ENCODE assay signal across 24 cellular contexts in the genomic region with DNA sequence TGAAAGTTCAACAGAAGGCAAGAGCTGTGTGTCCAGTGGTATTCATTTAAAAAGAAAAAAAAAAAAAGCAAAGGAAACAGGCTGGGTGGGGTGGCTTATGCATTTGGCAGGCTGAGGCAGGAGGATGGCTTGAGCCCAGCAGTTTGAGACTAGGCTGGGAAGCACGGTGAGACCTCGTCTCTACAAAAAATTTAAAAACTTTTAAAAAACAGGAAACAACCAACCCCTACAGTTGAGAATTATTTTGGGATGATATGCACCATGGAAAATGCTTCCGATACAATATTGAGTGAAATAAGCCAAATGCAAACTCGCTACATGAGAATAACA. TPM values are rescaled to one million over a fixed set of nuclear protein-coding genes. Genes with fewer than 3 reads are reported as not detected.
DNase-seq lines count a peak whose midpoint lies in the region; ATAC-seq, FAIRE-seq and TF ChIP-seq lines count a peak whose summit lies in the region.
"Had no signal": no experiment of that assay in that cellular context is flagged by ENCODE, and none has a peak within 500 bp of the region (broad histone marks: within the 10 kb centered on the region; RNA-seq: fewer than 3 reads in every experiment).

No MANE protein-coding gene starts in this region.

- 55% methylated on average over 4 of the region's 4 CpGs for WGBS in esophagus muscularis mucosa

- H3K9me3 ChIP-seq in esophagus muscularis mucosa (no peaks in the 10 kb centered on the region), HAP-1 (no peaks in the 10 kb centered on the region)
- H3K9me3 ChIP-seq: neutrophil had no signal

- peaks cover 77% of the 10 kb centered on the region for H3K4me1 Mint-ChIP-seq in stimulated activated memory B cell treated with anti-CD40 and anti-IgM and Interleukin-4, amounts not matched to agents 10 μg/mL and 1 μg/mL and 100 μg/mL, for 72 hours

- H3K4me3 Mint-ChIP-seq in stimulated activated memory B cell treated with anti-CD40 and anti-IgM and Interleukin-4, amounts not matched to agents 10 μg/mL and 1 μg/mL and 100 μg/mL, for 72 hours = no peak overlapping the region
- H3K4me3 Mint-ChIP-seq: activated CD4-positive, alpha-beta memory T cell treated with anti-CD3 and anti-CD28 coated beads for 36 hours; CD4-positive, CD25-positive, alpha-beta regulatory T cell; WTC11 had no signal

- in situ Hi-C loops in HAP-1 (cut with MboI; ENCODE audit: low sequenced_read_pairs) = no loop called here

- peaks cover 13% of the 10 kb centered on the region for H3K36me3 Mint-ChIP-seq in stimulated activated memory B cell treated with anti-CD40 and anti-IgM and Interleukin-4, amounts not matched to agents 10 μg/mL and 1 μg/mL and 100 μg/mL, for 72 hours
- H3K36me3 Mint-ChIP-seq: WTC11 had no signal

- H3K4me3 ChIP-seq in esophagus muscularis mucosa (no peak overlapping the region), HAP-1 (no peak overlapping the region)
- H3K4me3 ChIP-seq: lung had no signal

- ATAC-seq in stimulated activated memory B cell treated with anti-CD40 and anti-IgM and Interleukin-4, amounts not matched to agents 10 μg/mL and 1 μg/mL and 100 μg/mL, for 72 hours = no peak
- ATAC-seq: WTC11 had no signal

- H3K36me3 ChIP-seq in esophagus muscularis mucosa (peaks cover 0 to 10% (median 2%) of the 10 kb centered on the region in 4 donors), HAP-1 (replicated peaks) (no peaks in the 10 kb centered on the region)

- intact Hi-C loops in esophagus muscularis mucosa (cut with DNase I) = no loop called here

- peak overlapping the region; percentile 84 for H3K27ac Mint-ChIP-seq in stimulated activated memory B cell treated with anti-CD40 and anti-IgM and Interleukin-4, amounts not matched to agents 10 μg/mL and 1 μg/mL and 100 μg/mL, for 72 hours
- H3K27ac Mint-ChIP-seq: activated CD4-positive, alpha-beta memory T cell treated with anti-CD3 and anti-CD28 coated beads for 36 hours; CD4-positive, CD25-positive, alpha-beta regulatory T cell; WTC11 had no signal

- TF ChIP-seq POLR2A in GM12892 (IDR thresholded peaks at IDR 0.05; ENCODE audit: low read depth, low read length) (no peak), esophagus muscularis mucosa (IDR thresholded peaks at IDR 0.05; ENCODE audit: low read depth) (no peak)

- H3K9me3 Mint-ChIP-seq in stimulated activated memory B cell treated with anti-CD40 and anti-IgM and Interleukin-4, amounts not matched to agents 10 μg/mL and 1 μg/mL and 100 μg/mL, for 72 hours = no peaks in the 10 kb centered on the region
- H3K9me3 Mint-ChIP-seq: activated CD4-positive, alpha-beta memory T cell treated with anti-CD3 and anti-CD28 coated beads for 36 hours; CD4-positive, CD25-positive, alpha-beta regulatory T cell had no signal

- peak overlapping the region in 3 of 4 donors; percentile 28 to 66 (median 53) for H3K27ac ChIP-seq in esophagus muscularis mucosa (replicated peaks in 1 of 4)
- H3K27ac ChIP-seq in layer of hippocampus (ENCODE audit: low read depth, low read length) = peak overlapping the region; percentile 13
- H3K27ac ChIP-seq: neutrophil had no signal

- DNase-seq in GM12892 (ENCODE audit: insufficient read length) (no peak), esophagus muscularis mucosa (ENCODE audit: extremely low spot score) (no peak), NCI-H1092 (lab: John Stamatoyannopoulos, UW) (no peak), HAP-1 (ENCODE audit: low spot score in 2 of 2) (no peak)
- DNase-seq in activated naive CD4-positive, alpha-beta T cell treated with anti-CD3 and anti-CD28 coated beads, Interleukin-2, amount 50 U/mL, for 16 hours = no peak
- DNase-seq: activated CD4-positive, alpha-beta memory T cell treated with anti-CD3 and anti-CD28 coated beads for 36 hours; CD4-positive, CD25-positive, alpha-beta regulatory T cell; EL; foreskin fibroblast; H7; hippocampal formation; NCI-H2029 treated with DMSO at 0.1 percent for 48 hours; NCI-H226; NCI-H774; OCI-M1; stimulated activated CD4-positive, alpha-beta T cell treated with anti-CD3 and anti-CD28 coated beads, Interleukin-4, amount 100 ng/mL, for 1 hour; stimulated activated naive CD4-positive, alpha-beta T cell; T1000 had no signal

- no peak for TF ChIP-seq EP300 in esophagus muscularis mucosa (IDR thresholded peaks at IDR 0.05)

- TF ChIP-seq CTCF in esophagus muscularis mucosa (IDR thresholded peaks at IDR 0.05) = no peak

- no peaks in the 10 kb centered on the region for H3K27me3 ChIP-seq in esophagus muscularis mucosa
- H3K27me3 ChIP-seq in layer of hippocampus (ENCODE audit: control insufficient read depth, insufficient read depth, low read length) = no peaks in the 10 kb centered on the region
- H3K27me3 ChIP-seq in HAP-1 (ENCODE audit: low read depth) = no peaks in the 10 kb centered on the region
- H3K27me3 ChIP-seq: neutrophil had no signal

- no peaks in the 10 kb centered on the region for H3K27me3 Mint-ChIP-seq in stimulated activated memory B cell treated with anti-CD40 and anti-IgM and Interleukin-4, amounts not matched to agents 10 μg/mL and 1 μg/mL and 100 μg/mL, for 72 hours

- FAIRE-seq in GM12892 (lab: Jason Lieb, UNC) = peak; percentile 42
- FAIRE-seq: D721Med had no signal

- H3K4me1 ChIP-seq in esophagus muscularis mucosa = peaks cover 29 to 48% (median 36%) of the 10 kb centered on the region in 4 donors
- peaks cover 6% of the 10 kb centered on the region for H3K4me1 ChIP-seq in HAP-1

RNA-seq across cellular contexts. Expression of a gene that starts 31.2 kb away (rescaled TPM):
- 24.9 TPM for polyA plus RNA-seq in GM12892 (2012; ENCODE audit: missing spikeins)
- 10 to 100 TPM; 36.6 to 60.2 (median 50.3) TPM for total RNA-seq in esophagus muscularis mucosa

RNA-seq across cellular contexts. Expression of a gene that starts 44.3 kb away (rescaled TPM):
- polyA plus RNA-seq in GM12892 (2012; ENCODE audit: missing spikeins) = 73.9 TPM
- total RNA-seq in esophagus muscularis mucosa = 100 to 1,000 TPM in 3 of 4 donors, 10 to 100 TPM in 1; 94.7 to 139 (median 114) TPM
